ENCODE assay signal across 8 cellular contexts in genomic region chr2:221405521-221405920, GRCh38.
"Had no signal": no experiment of that assay in that cellular context is flagged by ENCODE, and none has a peak within 500 bp of the region (broad histone marks: within the 10 kb centered on the region; RNA-seq: fewer than 3 reads in every experiment).

No MANE protein-coding gene starts in this region.

- ATAC-seq: GM12878 had no signal

- DNase-seq: GDM1, GF-D8 had no signal

- FAIRE-seq: G401.6, GM12878, GM12891, GM12892, GM18507, GM19239 had no signal

- H3K4me3 ChIP-seq: GM12878 had no signal
